20 cellular contexts compared by ENCODE assay signal in the genomic region with DNA sequence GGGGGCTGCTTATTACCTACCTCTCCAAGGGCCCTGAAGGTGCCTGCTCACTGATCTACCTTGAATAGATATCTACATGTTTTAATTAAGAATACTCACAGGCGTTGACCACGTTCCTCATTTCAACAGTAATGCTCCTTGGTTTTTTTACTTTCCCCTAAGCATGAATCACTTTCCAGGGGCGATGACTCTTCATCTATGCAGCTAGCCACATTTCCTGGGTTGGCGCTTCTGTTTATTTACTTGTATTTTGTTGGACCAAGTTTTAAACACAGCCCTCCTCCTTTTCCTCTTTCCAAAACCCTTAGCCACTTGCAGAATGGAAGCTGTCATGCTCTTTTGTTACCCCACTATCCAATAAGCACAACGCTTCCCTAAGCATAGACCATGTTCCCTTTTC. TPM values are rescaled to one million over a fixed set of nuclear protein-coding genes. Genes with fewer than 3 reads are reported as not detected.
DNase-seq lines count a peak whose midpoint lies in the region; ATAC-seq and TF ChIP-seq lines count a peak whose summit lies in the region.
"Had no signal": no experiment of that assay in that cellular context is flagged by ENCODE, and none has a peak within 500 bp of the region (broad histone marks: within the 10 kb centered on the region; RNA-seq: fewer than 3 reads in every experiment).

No MANE protein-coding gene starts in this region.

- peak overlapping the region; percentile 56; the same call in 1 of the 2 replicates for H3K4me2 ChIP-seq in PC-9

- no peak for ATAC-seq in HG03571 (IDR thresholded peaks at IDR 0.05; ENCODE audit: unreplicated experiment)
- no peak for ATAC-seq in GM21360 (IDR thresholded peaks at IDR 0.05; ENCODE audit: unreplicated experiment)
- ATAC-seq: heart left ventricle, Panc1 had no signal

- peak overlapping the region; percentile 49; the same call in 1 of the 2 replicates for H3K27ac ChIP-seq in PC-9
- H3K27ac ChIP-seq: heart left ventricle had no signal

- no peaks in the 10 kb centered on the region for H3K9me3 ChIP-seq in PC-9 (ENCODE audit: insufficient read depth, low read depth)
- H3K9me3 ChIP-seq: heart left ventricle had no signal

- H3K4me3 ChIP-seq in PC-9 (no peak overlapping the region), lower leg skin (ENCODE audit: low read depth, poor library complexity, severe bottlenecking) (no peak overlapping the region)
- H3K4me3 ChIP-seq: heart left ventricle had no signal

- no peaks in the 10 kb centered on the region for H3K79me2 ChIP-seq in PC-9 (ENCODE audit: low read depth)

- TF ChIP-seq POLR2A in lower leg skin (IDR thresholded peaks at IDR 0.05) = no peak

- H4K20me1 ChIP-seq in PC-9 (ENCODE audit: insufficient read depth) = no peaks in the 10 kb centered on the region

- H3K9me2 ChIP-seq in PC-9 (ENCODE audit: insufficient read depth) = no peaks in the 10 kb centered on the region

- intact Hi-C loops in PC-9 (cut with micrococcal nuclease; ENCODE audit: unreplicated experiment) (no loop called here), lower leg skin (cut with DNase I; ENCODE audit: low total_unique reads) (no loop called here)

- BruUV-seq in PC-9 (replicated peaks; lab: Mats Ljungman, UMichigan) = no TSS peak

- no peak for TF ChIP-seq CTCF in PC-9 (conservative IDR thresholded peaks at IDR 0.05)
- no peak for TF ChIP-seq CTCF in lower leg skin (IDR thresholded peaks at IDR 0.05)

- peak overlapping the region; percentile 39; the same call in 1 of the 2 replicates for H2AFZ ChIP-seq in PC-9

- CTCF ChIA-PET in PC-9 (lab: Charles Lee) = no interaction called here

- no peaks in the 10 kb centered on the region for H3K27me3 ChIP-seq in PC-9 (ENCODE audit: insufficient read depth, low read depth)

- H3K36me3 ChIP-seq in PC-9 (ENCODE audit: low read depth) = no peaks in the 10 kb centered on the region
- H3K36me3 ChIP-seq: heart left ventricle had no signal

- POLR2A ChIA-PET in PC-9 (lab: Charles Lee; ENCODE audit: unreplicated experiment) = interaction anchor here (0.6 kb wide), 1 partner anchor 297 kb away, joined by 3 read pairs; no protein-coding TSS in a partner anchor

- 74 to 88% methylated on average over 5 of the region's 5 CpGs for WGBS in lower leg skin, 2 donors

- H3K4me1 ChIP-seq in PC-9 (replicated peaks; ENCODE audit: insufficient read depth) = peaks cover 5% of the 10 kb centered on the region
- H3K4me1 ChIP-seq: heart left ventricle had no signal

- no peaks in the 10 kb centered on the region for H3F3A ChIP-seq in PC-9 (ENCODE audit: insufficient read depth, low read depth)

- DNase-seq in EL (peak; percentile 71), PC-9 (peak; percentile 1 to 38), dermis blood vessel endothelial cell (peak; percentile 65), renal cortical epithelial cell (ENCODE audit: low read depth) (peak; percentile 32), DMS153 treated with DMSO at 0.1 percent for 48 hours (lab: John Stamatoyannopoulos, UW; ENCODE audit: unreplicated experiment) (no peak), lower leg skin (ENCODE audit: low spot score in 2 of 2) (no peak)
- DNase-seq: activated T-cell treated with anti-CD3 and anti-CD28 coated beads for 4 hours; CD8-positive, alpha-beta memory T cell; GF-D8; heart left ventricle; KBM-7; NCI-H187; NCI-H524; stimulated activated CD4-positive, alpha-beta T cell treated with anti-CD3 and anti-CD28 coated beads, Interleukin-2, amount 100 ng/mL, for 24 hours; stimulated activated CD8-positive, alpha-beta memory T cell treated with anti-CD3 and anti-CD28 coated beads, Interleukin-4, amount 100 ng/mL, for 48 hours; T-helper 1 cell had no signal

RNA-seq across cellular contexts. Expression of a gene that starts 50.8 kb away (rescaled TPM):
- total RNA-seq in PC-9 (2021) (not detected in 2 replicates), dermis blood vessel endothelial cell (not detected in 2 replicates), renal cortical epithelial cell (not detected in 2 replicates), lower leg skin (not detected)
- total RNA-seq: CD8-positive, alpha-beta memory T cell; heart left ventricle; pulmonary artery endothelial cell had no signal

Comparison
In these comparisons a context has a peak if more than half of its experiments do, and no peak if none do; other contexts are left out.
1. DNase-seq: peak in EL (single experiment), PC-9 (2 of 2), dermis blood vessel endothelial cell (single experiment) and renal cortical epithelial cell (single experiment); none in DMS153 treated with DMSO at 0.1 percent for 48 hours (single experiment) and lower leg skin (0 of 2).